ENCODE assay signal across 22 cellular contexts in the genomic region with DNA sequence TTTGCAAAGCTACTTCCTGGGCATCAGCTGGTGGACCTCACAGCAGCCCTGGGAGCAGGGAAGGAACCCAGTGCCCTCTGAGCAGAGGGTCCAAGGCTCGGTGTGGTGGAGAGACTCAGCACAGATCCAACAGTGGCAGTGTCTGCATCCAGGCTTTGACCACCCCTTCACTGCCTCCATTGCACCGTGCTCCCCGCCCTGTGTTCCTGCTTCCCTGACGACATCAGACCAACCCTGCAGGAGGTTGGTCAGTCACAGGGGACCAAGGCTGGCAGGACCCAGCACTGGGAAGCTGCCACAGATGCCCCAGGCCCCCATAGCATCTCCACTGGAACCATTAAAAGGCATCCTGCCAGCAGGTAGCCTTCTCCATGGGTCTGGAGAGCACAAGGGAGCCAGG. TPM values are rescaled to one million over a fixed set of nuclear protein-coding genes. Genes with fewer than 3 reads are reported as not detected.
DNase-seq lines count a peak whose midpoint lies in the region; ATAC-seq, FAIRE-seq and TF ChIP-seq lines count a peak whose summit lies in the region.
"Had no signal": no experiment of that assay in that cellular context is flagged by ENCODE, and none has a peak within 500 bp of the region (broad histone marks: within the 10 kb centered on the region; RNA-seq: fewer than 3 reads in every experiment).

No MANE protein-coding gene starts in this region.

- no peak overlapping the region for H3K9ac ChIP-seq in HepG2 (ENCODE audit: insufficient read depth, low read depth, low read length)

- no peaks in the 10 kb centered on the region for H3K36me3 Mint-ChIP-seq in glutamatergic neuron (ENCODE audit: unreplicated experiment)
- H3K36me3 Mint-ChIP-seq: CD14-positive monocyte; CD8-positive, alpha-beta T cell; IgD-negative memory B cell had no signal

- in situ Hi-C loops in HepG2 (cut with HindIII; ENCODE audit: extremely low pct_ligation_motif_present, low pct_unique_long_range_greater_than_20kb) (no loop called here), GM13977 (cut with MboI; ENCODE audit: low pct_unique_long_range_greater_than_20kb, low sequenced_read_pairs, unreplicated experiment) (no loop called here)

- no TSS peak for BruUV-seq in HepG2 (replicated peaks; lab: Mats Ljungman, UMichigan)

- H3K4me3 ChIP-seq in right lobe of liver (no peak overlapping the region), HepG2 (replicated peaks in 1 of 3; ENCODE audit: insufficient read depth in 1 of 3, low read depth in 2 of 3, low read length in 3 of 3) (no peak overlapping the region), osteoblast (ENCODE audit: insufficient read depth, low read length) (no peak overlapping the region)
- H3K4me3 ChIP-seq: A549 had no signal

- TF ChIP-seq RAD21 in HepG2 (CRISPR knock-in tag; IDR thresholded peaks at IDR 0.05), result no peak

- CTCF ChIA-PET in HepG2 (lab: Yijun Ruan, JAX; ENCODE audit: low intra/inter-chr PET ratio, low total read pairs), result no interaction called here

- H2AFZ ChIP-seq in HepG2 (ENCODE audit: low read length) (no peak overlapping the region), osteoblast (ENCODE audit: low read length) (no peak overlapping the region)

- H3K36me3 ChIP-seq in right lobe of liver (no peaks in the 10 kb centered on the region), HepG2 (replicated peaks in 1 of 2; ENCODE audit: control insufficient read depth in 1 of 2, insufficient read depth in 2 of 2, low read length in 2 of 2) (no peaks in the 10 kb centered on the region), osteoblast (ENCODE audit: insufficient read depth, low read length) (no peaks in the 10 kb centered on the region)

- TF ChIP-seq CTCF in right lobe of liver (IDR thresholded peaks at IDR 0.05) (no peak), HepG2 (CRISPR knock-in tag; IDR thresholded peaks at IDR 0.05) (no peak), glutamatergic neuron (IDR thresholded peaks at IDR 0.05; ENCODE audit: partially characterized antibody, unreplicated experiment) (no peak), osteoblast (IDR thresholded peaks at IDR 0.05; ENCODE audit: extremely low read depth, low read depth, low read length) (no peak), GM13977 (IDR thresholded peaks at IDR 0.05; ENCODE audit: extremely low read depth, insufficient read depth, missing control alignments) (no peak)

- no peak overlapping the region for H3K27ac Mint-ChIP-seq in glutamatergic neuron (ENCODE audit: unreplicated experiment)
- H3K27ac Mint-ChIP-seq: CD14-positive monocyte; CD8-positive, alpha-beta T cell; H9; IgD-negative memory B cell had no signal

- FAIRE-seq in HepG2 (lab: Jason Lieb, UNC), result no peak
- FAIRE-seq: A549, D721Med, G401.6, GM12891 had no signal

- TF ChIP-seq EP300 in HepG2 (IDR thresholded peaks at IDR 0.05; ENCODE audit: low read depth in 2 of 2, low read length in 2 of 2) (no peak), HepG2 (CRISPR knock-in tag; IDR thresholded peaks at IDR 0.05; ENCODE audit: borderline replicate concordance) (no peak)

- H3K4me2 ChIP-seq in HepG2 (ENCODE audit: low read depth, low read length), result no peak overlapping the region
- H3K4me2 ChIP-seq in osteoblast (ENCODE audit: insufficient read depth, low read length), result no peak overlapping the region
- H3K4me2 ChIP-seq: A549 had no signal

- H3K4me1 Mint-ChIP-seq in glutamatergic neuron (ENCODE audit: low read depth, unreplicated experiment), result no peaks in the 10 kb centered on the region
- H3K4me1 Mint-ChIP-seq: CD14-positive monocyte, IgD-negative memory B cell had no signal

- POLR2A ChIA-PET in HepG2 (lab: Yijun Ruan, JAX), result no interaction called here

- H3K4me3 Mint-ChIP-seq in glutamatergic neuron (ENCODE audit: unreplicated experiment), result no peak overlapping the region
- H3K4me3 Mint-ChIP-seq: CD14-positive monocyte; CD8-positive, alpha-beta T cell; H9; IgD-negative memory B cell had no signal

- peaks cover 8% of the 10 kb centered on the region for H3K27me3 Mint-ChIP-seq in glutamatergic neuron (ENCODE audit: unreplicated experiment)

- H3K79me2 ChIP-seq in HepG2 (ENCODE audit: insufficient read depth, low read length), result no peaks in the 10 kb centered on the region
- no peaks in the 10 kb centered on the region for H3K79me2 ChIP-seq in osteoblast (ENCODE audit: insufficient read depth, low read length)

- no peak for TF ChIP-seq POLR2A in right lobe of liver (IDR thresholded peaks at IDR 0.05)
- TF ChIP-seq POLR2A in HepG2 (IDR thresholded peaks at IDR 0.05; ENCODE audit: insufficient read depth in 1 of 2, low read depth in 2 of 2, low read length in 2 of 2), result no peak

- H3K9me3 ChIP-seq in right lobe of liver (no peaks in the 10 kb centered on the region), HepG2 (ENCODE audit: low read length) (no peaks in the 10 kb centered on the region), osteoblast (ENCODE audit: low read depth, low read length) (no peaks in the 10 kb centered on the region)
- H3K9me3 ChIP-seq: A549 had no signal

- no CpG with 5 or more reads among the region's 4 CpGs for WGBS in right lobe of liver (ENCODE audit: insufficient coverage, low coverage, low lambda C conversion rate, missing lambda C conversion rate)
- WGBS in HepG2 (ENCODE audit: low lambda C conversion rate), result 0% methylated on average over 4 of the region's 4 CpGs

- H3K27ac ChIP-seq in right lobe of liver (no peak overlapping the region), HepG2 (ENCODE audit: extremely low read length, insufficient read depth, low read length) (no peak overlapping the region), osteoblast (ENCODE audit: low read depth, low read length) (no peak overlapping the region)
- H3K27ac ChIP-seq: A549 had no signal

- DNase-seq in right lobe of liver (peak in 2 of 3 donors; percentile 6 to 25), HepG2 (ENCODE audit: low spot score) (no peak), glutamatergic neuron (peak; percentile 4), osteoblast (ENCODE audit: insufficient read length, low spot score, missing footprints) (peak; percentile 39), GM13977 (ENCODE audit: low spot score) (no peak), AML-193 (lab: John Stamatoyannopoulos, UW) (no peak)
- no peak for DNase-seq in activated T-cell treated with anti-CD3 and anti-CD28 coated beads, Interleukin-2, amount 50 U/mL, for 1 hour
- DNase-seq: CD8-positive, alpha-beta T cell; COR-L47; DMS153; DMS79 treated with DMSO at 0.1 percent for 48 hours; EL; GOT3; H9 had no signal

- H3K27me3 ChIP-seq in right lobe of liver (no peaks in the 10 kb centered on the region), HepG2 (ENCODE audit: control insufficient read depth in 1 of 2, insufficient read depth in 2 of 2, low read length in 2 of 2) (peaks cover 0 to 18% of the 10 kb centered on the region in 2 experiments; a peak in 4 of 5 replicates), osteoblast (ENCODE audit: insufficient read depth, low read length) (no peaks in the 10 kb centered on the region)

- no peak for ATAC-seq in right lobe of liver
- ATAC-seq in HepG2, result no peak
- ATAC-seq: A549; CD8-positive, alpha-beta T cell had no signal

- no peaks in the 10 kb centered on the region for H3K4me1 ChIP-seq in right lobe of liver
- no peaks in the 10 kb centered on the region for H3K4me1 ChIP-seq in HepG2 (ENCODE audit: insufficient read depth, low read length)
- no peaks in the 10 kb centered on the region for H3K4me1 ChIP-seq in osteoblast (ENCODE audit: insufficient read depth, low read length)
- H3K4me1 ChIP-seq: A549 had no signal

- H3K9me3 Mint-ChIP-seq in glutamatergic neuron (ENCODE audit: unreplicated experiment), result peaks cover 9% of the 10 kb centered on the region
- H3K9me3 Mint-ChIP-seq: CD8-positive, alpha-beta T cell; H9 had no signal

- H4K20me1 ChIP-seq in HepG2 (ENCODE audit: insufficient read depth, low read length), result no peaks in the 10 kb centered on the region
- no peaks in the 10 kb centered on the region for H4K20me1 ChIP-seq in osteoblast (ENCODE audit: insufficient read depth, low read length)

- intact Hi-C loops in right lobe of liver (cut with DNase I), result no loop called here
- intact Hi-C loops in HepG2 (cut with micrococcal nuclease; ENCODE audit: unreplicated experiment), result no loop called here

TF ChIP-seq in HepG2, 621 proteins besides CTCF, POLR2A, EP300 and RAD21 (continues in another document):
- TF ChIP-seq DPF2 (CRISPR knock-in tag; IDR thresholded peaks at IDR 0.05; ENCODE audit: borderline replicate concordance, low read depth), result no peak
- TF ChIP-seq ZBTB42 (CRISPR knock-in tag; IDR thresholded peaks at IDR 0.05), result no peak
- no peak for TF ChIP-seq ZBTB1 (CRISPR knock-in tag; IDR thresholded peaks at IDR 0.05; ENCODE audit: borderline replicate concordance)

RNA-seq across cellular contexts. Expression of gene VSTM2B, which starts 7.8 kb away (rescaled TPM):
- total RNA-seq in right lobe of liver (not detected), HepG2 (2016; rRNA removed; fragmentation: Illumina TruSeq; extraction: Trizol) (not detected in 2 replicates), glutamatergic neuron (ENCODE audit: unreplicated experiment) (16.6 TPM), osteoblast (not detected in 2 replicates)
- total RNA-seq in HepG2 (2016; cell fraction: cytosol; rRNA removed; fragmentation: Illumina TruSeq; extraction: Trizol; ENCODE audit: low read depth), result not detected in 2 replicates
- total RNA-seq in HepG2 (2016; cell fraction: insoluble cytoplasmic fraction; rRNA removed; fragmentation: Illumina TruSeq; extraction: Trizol), result not detected in 2 replicates
- not detected in 2 replicates for total RNA-seq in HepG2 (2016; cell fraction: membrane; rRNA removed; fragmentation: Illumina TruSeq; extraction: Trizol)
- not detected in 2 replicates for total RNA-seq in HepG2 (2016; cell fraction: nucleus; rRNA removed; fragmentation: Illumina TruSeq; extraction: Trizol)
- not detected in 2 replicates for polyA plus RNA-seq in HepG2 (2011; rRNA removed)
- polyA plus RNA-seq in HepG2 (2011; cell fraction: cytosol; rRNA removed), result not detected in 2 replicates
- polyA plus RNA-seq in HepG2 (2011; cell fraction: nucleus; rRNA removed), result not detected in 2 replicates
- polyA plus RNA-seq in HepG2 (2012), result not detected in 2 replicates
- polyA plus RNA-seq in HepG2 (2016; cell fraction: cytosol; fragmentation: Illumina TruSeq; extraction: Trizol; ENCODE audit: low read depth), result not detected in 2 replicates
- not detected in 2 replicates for polyA plus RNA-seq in HepG2 (2016; cell fraction: insoluble cytoplasmic fraction; fragmentation: Illumina TruSeq; extraction: Trizol; ENCODE audit: low read depth)
- polyA plus RNA-seq in HepG2 (2016; cell fraction: membrane; fragmentation: Illumina TruSeq; extraction: Trizol; ENCODE audit: low read depth), result not detected in 2 replicates
- not detected in 2 replicates for polyA plus RNA-seq in HepG2 (2016; cell fraction: nucleus; fragmentation: Illumina TruSeq; extraction: Trizol; ENCODE audit: insufficient read depth, low read depth)
- not detected in 2 replicates for polyA minus RNA-seq in HepG2 (2011; rRNA and poly(A)+ RNA removed; ENCODE audit: low replicate concordance)
- not detected in 2 replicates for polyA minus RNA-seq in HepG2 (2011; cell fraction: cytosol; rRNA and poly(A)+ RNA removed)
- polyA minus RNA-seq in HepG2 (2011; cell fraction: nucleus; rRNA and poly(A)+ RNA removed), result not detected in 2 replicates
- total RNA-seq: CD8-positive, alpha-beta T cell had no signal
- polyA plus RNA-seq: A549, AG04450, BJ, CD14-positive monocyte, IgD-negative memory B cell had no signal

Comparison
In these comparisons a context has a peak if more than half of its experiments do, and no peak if none do; other contexts are left out.
1. DNase-seq: peak in right lobe of liver (2 of 3), glutamatergic neuron (single experiment) and osteoblast (single experiment); none in HepG2 (single experiment), GM13977 (single experiment), AML-193 (0 of 2) and activated T-cell treated with anti-CD3 and anti-CD28 coated beads, Interleukin-2, amount 50 U/mL, for 1 hour (single experiment).
2. RNA of gene VSTM2B, which starts 7.8 kb away (total RNA-seq): 16.6 TPM in glutamatergic neuron (single experiment); not detected in HepG2, not detected in right lobe of liver and not detected in osteoblast; every median in the first group is over 10 times any median in the second.